Comparison of ENCODE assay signal across 3 cellular contexts in genomic region chr14:35543006-35543405, GRCh38.
TF ChIP-seq lines count a peak whose summit lies in the region.

No MANE protein-coding gene starts in this region.

TF ChIP-seq in HepG2, 621 proteins besides CTCF, POLR2A, EP300 and RAD21 (continues in another document):
- TF ChIP-seq FOXO4 (CRISPR knock-in tag; conservative IDR thresholded peaks at IDR 0.05) (0 out of 2 replicates have a peak, but pooled peaks have one; percentile 37), MED1 (CRISPR knock-in tag; IDR thresholded peaks at IDR 0.05) (no peak), ZNF710 (CRISPR knock-in tag; IDR thresholded peaks at IDR 0.05; ENCODE audit: borderline replicate concordance) (no peak), SRF (IDR thresholded peaks at IDR 0.05; ENCODE audit: low read depth, low read length) (no peak), NFE2L2 (IDR thresholded peaks at IDR 0.05; ENCODE audit: low read length) (peak; percentile 87), MAFK (conservative IDR thresholded peaks at IDR 0.05 in 1 of 2, IDR thresholded peaks at IDR 0.05 in 1 of 2; ENCODE audit: low read length in 2 of 2) (peak; percentile 69 to 71), CEBPG (CRISPR knock-in tag; IDR thresholded peaks at IDR 0.05) (no peak), ZNF503 (CRISPR knock-in tag; IDR thresholded peaks at IDR 0.05) (no peak), FOXJ3 (CRISPR knock-in tag; IDR thresholded peaks at IDR 0.05; ENCODE audit: borderline replicate concordance) (no peak), HIC2 (CRISPR knock-in tag; IDR thresholded peaks at IDR 0.05; ENCODE audit: low read depth) (no peak), MLLT10 (CRISPR knock-in tag; IDR thresholded peaks at IDR 0.05) (no peak)

TF ChIP-seq in A549, 52 proteins besides CTCF, POLR2A, EP300 and RAD21:
- TF ChIP-seq ZSCAN20 (CRISPR knock-in tag; IDR thresholded peaks at IDR 0.05) (no peak), HEYL (CRISPR knock-in tag; IDR thresholded peaks at IDR 0.05) (no peak), TP53 (CRISPR knock-in tag; IDR thresholded peaks at IDR 0.05) (no peak), BCL3 (IDR thresholded peaks at IDR 0.05) (no peak), HES2 (IDR thresholded peaks at IDR 0.05) (no peak), RFX5 (IDR thresholded peaks at IDR 0.05) (no peak), RARB (CRISPR knock-in tag; IDR thresholded peaks at IDR 0.05) (no peak), EHF (CRISPR knock-in tag; IDR thresholded peaks at IDR 0.05) (no peak), JUN (IDR thresholded peaks at IDR 0.05) (no peak), CBX8 (IDR thresholded peaks at IDR 0.05) (no peak), TFCP2L1 (CRISPR knock-in tag; IDR thresholded peaks at IDR 0.05) (no peak), MAFK (IDR thresholded peaks at IDR 0.05; ENCODE audit: partially characterized antibody) (peak; percentile 65), NPAS2 (CRISPR knock-in tag; IDR thresholded peaks at IDR 0.05; ENCODE audit: borderline replicate concordance) (no peak), NFE2L2 (conservative IDR thresholded peaks at IDR 0.05; ENCODE audit: low read length) (peak; percentile 51; the same call in 1 of the 2 replicates), ATOH8 (CRISPR knock-in tag; IDR thresholded peaks at IDR 0.05; ENCODE audit: low read depth) (no peak)
TF ChIP-seq in A549: peak in this region for 2.

TF ChIP-seq in IMR-90, 13 proteins besides CTCF, POLR2A, EP300 and RAD21:
- TF ChIP-seq CHD1 (IDR thresholded peaks at IDR 0.05; ENCODE audit: low read depth, low read length) (no peak), NFE2L2 (IDR thresholded peaks at IDR 0.05; ENCODE audit: low read depth, low read length) (peak; percentile 54; the same call in 1 of the 2 replicates)
